In the genomic region with DNA sequence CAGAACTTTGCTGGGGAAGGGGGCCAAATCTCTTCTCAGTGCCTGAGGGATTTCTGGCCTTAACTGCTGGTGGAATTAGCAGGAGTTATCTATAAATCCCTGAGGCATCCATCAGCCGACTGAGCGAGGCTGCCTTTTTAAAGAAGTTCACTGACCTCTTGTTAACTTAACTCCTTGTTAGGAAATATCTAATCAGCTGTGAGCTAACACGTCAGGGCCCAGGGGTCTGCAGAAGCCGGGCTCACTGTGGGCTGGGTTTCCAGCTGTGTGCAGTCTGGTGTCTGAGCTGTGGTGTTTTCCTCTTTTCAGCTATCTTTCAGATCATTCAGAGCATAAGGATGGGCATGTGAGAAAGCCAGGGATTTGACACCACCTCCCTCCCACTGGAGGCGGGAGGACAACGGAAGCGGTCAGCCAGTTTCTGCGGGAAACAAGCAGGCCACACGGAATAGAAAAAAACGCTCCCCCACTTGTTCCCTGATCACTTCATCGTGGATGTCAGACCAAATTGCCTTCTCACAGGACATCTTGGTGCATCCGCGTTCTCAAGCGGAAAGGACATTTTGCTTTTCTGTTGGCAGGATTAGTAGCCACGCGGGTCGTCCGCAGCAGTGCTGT, we compare ENCODE assay signal across 12 cellular contexts. TPM values are rescaled to one million over a fixed set of nuclear protein-coding genes. Genes with fewer than 3 reads are reported as not detected.
A peak's percentile ranks its signal among the peaks of the same experiment; 100 is the strongest.
DNase-seq lines count a peak whose midpoint lies in the region; ATAC-seq, FAIRE-seq and TF ChIP-seq lines count a peak whose summit lies in the region.
"Had no signal": no experiment of that assay in that cellular context is flagged by ENCODE, and none has a peak within 500 bp of the region (broad histone marks: within the 10 kb centered on the region; RNA-seq: fewer than 3 reads in every experiment).

No MANE protein-coding gene starts in this region.

- no TSS peak for BruUV-seq in K562 (replicated peaks; lab: Mats Ljungman, UMichigan)

- POLR2A ChIA-PET in CD8-positive, alpha-beta memory T cell (lab: Charles Lee) = no interaction called here
- POLR2A ChIA-PET in K562 (lab: Yijun Ruan, JAX) = interaction anchor here (1.1 kb wide), 1 partner anchor 22 kb away, joined by 3 read pairs; no protein-coding TSS in a partner anchor

- no peak overlapping the region for H3K27ac Mint-ChIP-seq in CD8-positive, alpha-beta memory T cell

- TF ChIP-seq EP300 in K562 (IDR thresholded peaks at IDR 0.05; ENCODE audit: low read length) (no peak), ovary (IDR thresholded peaks at IDR 0.05) (no peak)

- TF ChIP-seq CTCF in K562 (IDR thresholded peaks at IDR 0.05 in 2 of 3, conservative IDR thresholded peaks at IDR 0.05 in 1 of 3; ENCODE audit: insufficient read depth in 2 of 3, low read depth in 1 of 3, low read length in 3 of 3) (no peak), ovary (IDR thresholded peaks at IDR 0.05) (no peak), GM10266 (IDR thresholded peaks at IDR 0.05; ENCODE audit: control insufficient read depth, insufficient read depth, low read depth, missing control alignments) (no peak)

- peak; percentile 17 for ATAC-seq in K562
- ATAC-seq in left ventricle myocardium superior = peak; percentile 85
- no peak for ATAC-seq in left colon

- WGBS in K562 (ENCODE audit: insufficient coverage, low coverage, missing lambda C conversion rate) = 16% methylated on average over 17 of the region's 18 CpGs
- WGBS in ovary, 3 donors = 14 to 28% (median 17%) methylated on average over 18 of the region's 18 CpGs

- no peaks in the 10 kb centered on the region for H3K27me3 ChIP-seq in CD8-positive, alpha-beta memory T cell (ENCODE audit: insufficient read depth, low read length, poor library complexity, severe bottlenecking)
- H3K27me3 ChIP-seq in K562 (ENCODE audit: control insufficient read depth in 2 of 2, insufficient read depth in 2 of 2, low read length in 2 of 2) (no peaks in the 10 kb centered on the region), ovary (no peaks in the 10 kb centered on the region)

- FAIRE-seq in K562 (lab: Jason Lieb, UNC) = peak; percentile 65
- FAIRE-seq: keratinocyte had no signal

- no peaks in the 10 kb centered on the region for H3K36me3 Mint-ChIP-seq in CD8-positive, alpha-beta memory T cell

- no peaks in the 10 kb centered on the region for H3K4me1 ChIP-seq in CD8-positive, alpha-beta memory T cell (ENCODE audit: insufficient read depth, low read length)
- H3K4me1 ChIP-seq in K562 (replicated peaks in 1 of 2; ENCODE audit: control insufficient read depth in 2 of 2, insufficient read depth in 2 of 2, low read length in 2 of 2) (peaks cover 23 to 34% of the 10 kb centered on the region in 2 experiments; a peak in 4 of 5 replicates), ovary (ENCODE audit: insufficient read depth) (peaks cover 6% of the 10 kb centered on the region)

- CTCF ChIA-PET in CD8-positive, alpha-beta memory T cell (lab: Charles Lee) = no interaction called here
- CTCF ChIA-PET in K562 (lab: Yijun Ruan, JAX; ENCODE audit: low intra/inter-chr PET ratio) = no interaction called here

- H4K20me1 ChIP-seq in K562 (replicated peaks; ENCODE audit: control insufficient read depth, insufficient read depth, low read length) = no peaks in the 10 kb centered on the region

- H3K4me2 ChIP-seq in K562 (ENCODE audit: insufficient read depth, low read length) = peak overlapping the region; percentile 63

- no peaks in the 10 kb centered on the region for H3K36me3 ChIP-seq in CD8-positive, alpha-beta memory T cell (ENCODE audit: insufficient read depth, low read length)
- H3K36me3 ChIP-seq in K562 (ENCODE audit: control insufficient read depth, insufficient read depth, low read length) (no peaks in the 10 kb centered on the region), ovary (no peaks in the 10 kb centered on the region)

- no peak for TF ChIP-seq RAD21 in K562 (CRISPR knock-in tag; conservative IDR thresholded peaks at IDR 0.05 in 1 of 2, IDR thresholded peaks at IDR 0.05 in 1 of 2)

- H3K9me3 Mint-ChIP-seq in CD8-positive, alpha-beta memory T cell = no peaks in the 10 kb centered on the region

- H3K79me2 ChIP-seq in K562 (ENCODE audit: control insufficient read depth, insufficient read depth, low read length) = no peaks in the 10 kb centered on the region

- peak overlapping the region; percentile 59 for H3K27ac ChIP-seq in CD8-positive, alpha-beta memory T cell (ENCODE audit: low read depth, low read length)
- H3K27ac ChIP-seq in K562 (ENCODE audit: extremely low read depth, low read depth, low read length) (peak overlapping the region; percentile 78), ovary (no peak overlapping the region)
- H3K27ac ChIP-seq: VCaP had no signal

- H3K9me1 ChIP-seq in K562 (ENCODE audit: control insufficient read depth, insufficient read depth, low read length) = no peaks in the 10 kb centered on the region

- peak overlapping the region; percentile 45 to 59; a peak in 3 of 4 replicates for H3K9ac ChIP-seq in K562 (ENCODE audit: insufficient read depth in 1 of 2, low read depth in 2 of 2, low read length in 2 of 2)

- no peak for TF ChIP-seq POLR2A in K562 (conservative IDR thresholded peaks at IDR 0.05)
- no peak for TF ChIP-seq POLR2A in ovary (IDR thresholded peaks at IDR 0.05)

- intact Hi-C loops in K562 (cut with micrococcal nuclease) = no loop called here
- intact Hi-C loops in left ventricle myocardium superior (cut with micrococcal nuclease) = no loop called here
- intact Hi-C loops in ovary (cut with DNase I) = no loop called here
- intact Hi-C loops in left colon (cut with DNase I, micrococcal nuclease) = no loop called here

- no peaks in the 10 kb centered on the region for H3K9me3 ChIP-seq in CD8-positive, alpha-beta memory T cell (ENCODE audit: low read length)
- H3K9me3 ChIP-seq in K562 (replicated peaks; ENCODE audit: control insufficient read depth, insufficient read depth, low read depth, low read length) (no peaks in the 10 kb centered on the region), ovary (no peaks in the 10 kb centered on the region)

- no peak overlapping the region for H3K4me3 Mint-ChIP-seq in CD8-positive, alpha-beta memory T cell

- H3K4me3 ChIP-seq in CD8-positive, alpha-beta memory T cell (ENCODE audit: low read length) = no peak overlapping the region
- no peak overlapping the region for H3K4me3 ChIP-seq in K562
- H3K4me3 ChIP-seq in ovary = peak overlapping the region; percentile 7

- peaks cover 5 to 18% of the 10 kb centered on the region in 2 donors for H3K27me3 Mint-ChIP-seq in CD8-positive, alpha-beta memory T cell

- H2AFZ ChIP-seq in K562 (ENCODE audit: low read depth, low read length) = peak overlapping the region; percentile 84

- no peaks in the 10 kb centered on the region for H3K4me1 Mint-ChIP-seq in CD8-positive, alpha-beta memory T cell

- no peak for DNase-seq in CD8-positive, alpha-beta memory T cell
- DNase-seq in K562 (ENCODE audit: extremely low read depth in 1 of 4, low spot score in 3 of 4) = peak; percentile 23 to 46 (median 30)
- DNase-seq in left ventricle myocardium superior = peak; percentile 59
- DNase-seq in ovary = peak in 4 of 5 donors; percentile 28 to 51 (median 38)
- DNase-seq in T1000 (lab: John Stamatoyannopoulos, UW) = no peak
- DNase-seq in left colon = no peak
- DNase-seq in GM10266 (ENCODE audit: extremely low spot score) = no peak
- no peak for DNase-seq in SW480 (ENCODE audit: low spot score)
- DNase-seq: NCI-H748 treated with DMSO at 0.1 percent for 48 hours had no signal

- in situ Hi-C loops in K562 (cut with MboI) = no loop called here

TF ChIP-seq in K562, 482 proteins besides CTCF, POLR2A, EP300 and RAD21 (continues in another document):
- TF ChIP-seq GABPB1 (CRISPR knock-in tag; IDR thresholded peaks at IDR 0.05) = peak; percentile 71
- TF ChIP-seq ZNF76 (CRISPR knock-in tag; IDR thresholded peaks at IDR 0.05; ENCODE audit: borderline replicate concordance) = no peak
- no peak for TF ChIP-seq ZNF239 (CRISPR knock-in tag; IDR thresholded peaks at IDR 0.05)
- TF ChIP-seq ILK (tag; IDR thresholded peaks at IDR 0.05; ENCODE audit: borderline replicate concordance, low read depth) = no peak
- TF ChIP-seq ZNF436 (CRISPR knock-in tag; IDR thresholded peaks at IDR 0.05) = no peak
- no peak for TF ChIP-seq NELFE (IDR thresholded peaks at IDR 0.05; ENCODE audit: insufficient read depth, insufficient read length)
- TF ChIP-seq PREB (CRISPR knock-in tag; IDR thresholded peaks at IDR 0.05) = no peak
- no peak for TF ChIP-seq NFIC (IDR thresholded peaks at IDR 0.05)
- no peak for TF ChIP-seq ZNF586 (CRISPR knock-in tag; conservative IDR thresholded peaks at IDR 0.05)

RNA-seq across cellular contexts. Expression of gene SERP2, which starts 23.4 kb away (rescaled TPM):
- total RNA-seq in CD8-positive, alpha-beta memory T cell = under 1 TPM; 0.51 to 0.57 TPM
- polyA plus RNA-seq in CD8-positive, alpha-beta memory T cell = 0.47 TPM
- total RNA-seq in K562 (2011; cell fraction: chromatin; rRNA removed; ENCODE audit: low replicate concordance) = not detected in 2 replicates
- not detected in 2 replicates for total RNA-seq in K562 (2011; cell fraction: nucleolus; rRNA removed)
- total RNA-seq in K562 (2011; cell fraction: nucleoplasm; rRNA removed) = not detected in 2 replicates
- total RNA-seq in K562 (2014; rRNA removed) (not detected in 2 replicates), K562 (2014; rRNA removed; fragmentation: Illumina TruSeq; extraction: Trizol) (not detected in 2 replicates), K562 (2015; rRNA removed; fragmentation: Illumina TruSeq; extraction: Trizol) (not detected in 2 replicates), K562 (2021) (not detected in 2 replicates), left ventricle myocardium superior (12.4 TPM), ovary (10 to 100 TPM in 5 of 7 donors, 1 to 10 TPM in 2; 8.3 to 11.8 (median 10.4) TPM), left colon (1 to 10 TPM; 3.2 to 6.4 TPM)
- polyA plus RNA-seq in K562 (2011; rRNA removed) (not detected in 2 replicates), K562 (2014; fragmentation: Illumina TruSeq; extraction: Trizol) (not detected in 2 replicates), K562 (2014; fragmentation: Nextera tagmentation; extraction: Ambion mirVana) (not detected), K562 (2014; rRNA removed) (0.13 TPM in 1 of 2 replicates, not detected in the other), ovary (10 to 100 TPM; 13.4 to 14.9 TPM)
- polyA plus RNA-seq in K562 (2011; cell fraction: cytosol; rRNA removed) = not detected in 2 replicates
- not detected in 2 replicates for polyA plus RNA-seq in K562 (2011; cell fraction: nucleus; rRNA removed)
- polyA plus RNA-seq in K562 (2012) = not detected in 2 replicates
- polyA minus RNA-seq in K562 (2011; rRNA and poly(A)+ RNA removed) = not detected in 2 replicates
- polyA minus RNA-seq in K562 (2011; cell fraction: cytosol; rRNA and poly(A)+ RNA removed) = not detected in 2 replicates
- not detected in 2 replicates for polyA minus RNA-seq in K562 (2011; cell fraction: nucleus; rRNA and poly(A)+ RNA removed)
- total RNA-seq: HT1080 had no signal

Comparison
In these comparisons a context has a peak if more than half of its experiments do, and no peak if none do; other contexts are left out.
1. DNase-seq: peak in K562 (4 of 4), left ventricle myocardium superior (single experiment) and ovary (4 of 5); none in CD8-positive, alpha-beta memory T cell (0 of 5), T1000 (single experiment), left colon (0 of 2), GM10266 (single experiment) and SW480 (single experiment).
2. H3K27ac ChIP-seq: peak in CD8-positive, alpha-beta memory T cell (single experiment) and K562 (single experiment); none in ovary (0 of 2).